ENCODE assay signal across 11 cellular contexts in the genomic region with DNA sequence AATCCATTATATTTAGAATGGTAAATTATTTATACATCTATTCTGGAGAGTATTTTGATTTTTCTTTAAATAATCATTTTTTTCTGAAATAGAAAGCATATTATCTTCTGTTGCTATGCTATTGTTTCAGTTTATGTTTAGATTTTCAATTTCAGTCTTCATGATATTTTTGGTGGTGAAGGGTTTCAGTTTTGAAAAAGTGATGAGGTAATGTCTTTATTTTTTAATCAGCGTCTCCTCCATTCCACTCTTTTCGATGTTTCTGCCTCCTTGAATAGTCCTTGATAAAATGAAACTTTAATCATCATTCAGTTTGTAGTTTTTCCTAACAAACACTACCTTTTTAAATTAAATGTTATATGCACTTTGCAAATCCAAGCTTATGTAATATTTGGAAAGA.
DNase-seq lines count a peak whose midpoint lies in the region; ATAC-seq, FAIRE-seq and TF ChIP-seq lines count a peak whose summit lies in the region.
"Had no signal": no experiment of that assay in that cellular context is flagged by ENCODE, and none has a peak within 500 bp of the region (broad histone marks: within the 10 kb centered on the region; RNA-seq: fewer than 3 reads in every experiment).

No MANE protein-coding gene starts in this region.

- peak; percentile 74 for FAIRE-seq in GM12892 (lab: Jason Lieb, UNC)

- H3K36me3 Mint-ChIP-seq in activated naive CD8-positive, alpha-beta T cell treated with anti-CD3 and anti-CD28 coated beads, Interleukin-2, amount 50 U/mL, for 24 hours (ENCODE audit: low read depth), result no peaks in the 10 kb centered on the region
- H3K36me3 Mint-ChIP-seq in T-cell, result no peaks in the 10 kb centered on the region

- H3K27me3 ChIP-seq in tibial nerve (no peaks in the 10 kb centered on the region), colonic mucosa (no peaks in the 10 kb centered on the region)

- no peaks in the 10 kb centered on the region for H3K27me3 Mint-ChIP-seq in activated naive CD8-positive, alpha-beta T cell treated with anti-CD3 and anti-CD28 coated beads, Interleukin-2, amount 50 U/mL, for 24 hours
- H3K27me3 Mint-ChIP-seq in T-cell, result no peaks in the 10 kb centered on the region

- no peak overlapping the region for H3K9ac ChIP-seq in colonic mucosa (ENCODE audit: low read depth in 2 of 2, low read length in 2 of 2)
- H3K9ac ChIP-seq: SK-N-SH had no signal

- no peak for TF ChIP-seq EP300 in tibial nerve (IDR thresholded peaks at IDR 0.05)

- TF ChIP-seq POLR2A in GM12892 (IDR thresholded peaks at IDR 0.05; ENCODE audit: low read depth, low read length) (no peak), tibial nerve (IDR thresholded peaks at IDR 0.05) (no peak)

- H3K27ac ChIP-seq in tibial nerve (no peak overlapping the region), colonic mucosa (no peak overlapping the region)

- no peaks in the 10 kb centered on the region for H3K9me3 ChIP-seq in tibial nerve
- H3K9me3 ChIP-seq in colonic mucosa, result no peaks in the 10 kb centered on the region
- H3K9me3 ChIP-seq: SK-N-SH had no signal

- POLR2A ChIA-PET in T-cell (lab: Charles Lee), result no interaction called here

- H3K27ac Mint-ChIP-seq in activated naive CD8-positive, alpha-beta T cell treated with anti-CD3 and anti-CD28 coated beads, Interleukin-2, amount 50 U/mL, for 24 hours, result no peak overlapping the region
- no peak overlapping the region for H3K27ac Mint-ChIP-seq in T-cell

- H3K4me3 ChIP-seq in tibial nerve, result no peak overlapping the region
- H3K4me3 ChIP-seq in colonic mucosa, result no peak overlapping the region

- peaks cover 4% of the 10 kb centered on the region for H3K4me1 Mint-ChIP-seq in activated naive CD8-positive, alpha-beta T cell treated with anti-CD3 and anti-CD28 coated beads, Interleukin-2, amount 50 U/mL, for 24 hours
- no peaks in the 10 kb centered on the region for H3K4me1 Mint-ChIP-seq in T-cell

- ATAC-seq in GM19395 (IDR thresholded peaks at IDR 0.05; ENCODE audit: unreplicated experiment) (peak; percentile 96), HG02759 (IDR thresholded peaks at IDR 0.05; ENCODE audit: unreplicated experiment) (peak; percentile 80), HG03442 (IDR thresholded peaks at IDR 0.05; ENCODE audit: unreplicated experiment) (peak; percentile 89), T-cell (replicated peaks in 1 of 4) (no peak)
- no peak for ATAC-seq in activated naive CD8-positive, alpha-beta T cell treated with anti-CD3 and anti-CD28 coated beads, Interleukin-2, amount 50 U/mL, for 24 hours

- H3K36me3 ChIP-seq in tibial nerve (no peaks in the 10 kb centered on the region), colonic mucosa (no peaks in the 10 kb centered on the region)

- CTCF ChIA-PET in T-cell (lab: Charles Lee), result interaction anchor here in 1 of 2 donors (0.7 kb wide), 2 partner anchors 8 to 45 kb away, joined by 3 read pairs; no protein-coding TSS in a partner anchor

- H3K4me1 ChIP-seq in tibial nerve (no peaks in the 10 kb centered on the region), colonic mucosa (no peaks in the 10 kb centered on the region)

- no peak for TF ChIP-seq CTCF in tibial nerve (IDR thresholded peaks at IDR 0.05)
- no peak for TF ChIP-seq CTCF in colonic mucosa (IDR thresholded peaks at IDR 0.05)

- DNase-seq in GM12892 (ENCODE audit: insufficient read length) (no peak), tibial nerve (ENCODE audit: low spot score in 2 of 2) (no peak), T-cell (no peak), colonic mucosa (no peak)
- no peak for DNase-seq in activated naive CD8-positive, alpha-beta T cell treated with anti-CD3 and anti-CD28 coated beads, Interleukin-2, amount 50 U/mL, for 24 hours
- DNase-seq: amniotic stem cell, NCI-H69, SK-N-SH had no signal

- intact Hi-C loops in colonic mucosa (cut with DNase I), result no loop called here

- no peaks in the 10 kb centered on the region for H3K9me3 Mint-ChIP-seq in activated naive CD8-positive, alpha-beta T cell treated with anti-CD3 and anti-CD28 coated beads, Interleukin-2, amount 50 U/mL, for 24 hours
- H3K9me3 Mint-ChIP-seq in T-cell, result no peaks in the 10 kb centered on the region

- 86 to 88% methylated on average over 2 of the region's 2 CpGs for WGBS in tibial nerve, 2 donors

- H3K4me3 Mint-ChIP-seq in activated naive CD8-positive, alpha-beta T cell treated with anti-CD3 and anti-CD28 coated beads, Interleukin-2, amount 50 U/mL, for 24 hours, result no peak overlapping the region
- no peak overlapping the region for H3K4me3 Mint-ChIP-seq in T-cell

Comparison
In these comparisons a context has a peak if more than half of its experiments do, and no peak if none do; other contexts are left out.
1. ATAC-seq: peak in GM19395 (single experiment), HG02759 (single experiment) and HG03442 (single experiment); none in activated naive CD8-positive, alpha-beta T cell treated with anti-CD3 and anti-CD28 coated beads, Interleukin-2, amount 50 U/mL, for 24 hours (single experiment) and T-cell (0 of 4).